In genomic region chr2:71466301-71467179, GRCh38 we compare ENCODE assay signal across 1 cellular context.
TF ChIP-seq lines count a peak whose summit lies in the region.

No MANE protein-coding gene starts in this region.

TF ChIP-seq in SK-N-SH, 30 proteins besides CTCF, POLR2A, EP300 and RAD21 (continued from another document):
- no peak for TF ChIP-seq REST (IDR thresholded peaks at IDR 0.05; ENCODE audit: low read depth, low read length)
- TF ChIP-seq TAF1 (IDR thresholded peaks at IDR 0.05; ENCODE audit: borderline replicate concordance, low read depth, low read length): no peak
- no peak for TF ChIP-seq MAX (IDR thresholded peaks at IDR 0.05; ENCODE audit: low read depth)
- no peak for TF ChIP-seq TCF12 (IDR thresholded peaks at IDR 0.05)
- TF ChIP-seq JUND (IDR thresholded peaks at IDR 0.05): no peak
